In genomic region chr5:179623001-179623905, GRCh38 we compare ENCODE assay signal across 8 cellular contexts. TPM values are rescaled to one million over a fixed set of nuclear protein-coding genes. Genes with fewer than 3 reads are reported as not detected.
DNase-seq lines count a peak whose midpoint lies in the region; ATAC-seq and TF ChIP-seq lines count a peak whose summit lies in the region.

A gene with protein sequence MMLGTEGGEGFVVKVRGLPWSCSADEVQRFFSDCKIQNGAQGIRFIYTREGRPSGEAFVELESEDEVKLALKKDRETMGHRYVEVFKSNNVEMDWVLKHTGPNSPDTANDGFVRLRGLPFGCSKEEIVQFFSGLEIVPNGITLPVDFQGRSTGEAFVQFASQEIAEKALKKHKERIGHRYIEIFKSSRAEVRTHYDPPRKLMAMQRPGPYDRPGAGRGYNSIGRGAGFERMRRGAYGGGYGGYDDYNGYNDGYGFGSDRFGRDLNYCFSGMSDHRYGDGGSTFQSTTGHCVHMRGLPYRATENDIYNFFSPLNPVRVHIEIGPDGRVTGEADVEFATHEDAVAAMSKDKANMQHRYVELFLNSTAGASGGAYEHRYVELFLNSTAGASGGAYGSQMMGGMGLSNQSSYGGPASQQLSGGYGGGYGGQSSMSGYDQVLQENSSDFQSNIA (minus strand): TSS chr5:179623671. CDS start chr5:179623133, 538 bp downstream.

- H3K27me3 ChIP-seq in CD8-positive, alpha-beta T cell (ENCODE audit: insufficient read depth, low read length) = no peaks in the 10 kb centered on the region

- peak within 1 kb of the TSS; percentile 97 for H3K27ac ChIP-seq in CD8-positive, alpha-beta T cell (ENCODE audit: low read depth, low read length)

- ATAC-seq in CD8-positive, alpha-beta T cell = peak; percentile 74
- ATAC-seq in GM19467 (IDR thresholded peaks at IDR 0.05; ENCODE audit: unreplicated experiment) = peak; percentile 69

- peaks cover 43% of the 10 kb centered on the region for H3K36me3 Mint-ChIP-seq in CD8-positive, alpha-beta T cell

- peak within 1 kb of the TSS; percentile 95 for H3K4me3 Mint-ChIP-seq in CD8-positive, alpha-beta T cell

- no peaks in the 10 kb centered on the region for H3K9me3 Mint-ChIP-seq in CD8-positive, alpha-beta T cell

- POLR2A ChIA-PET in CD8-positive, alpha-beta T cell (lab: Charles Lee) = interaction anchor here (0.6 to 4.5 kb wide), 36 partner anchors 8 to 1638 kb away, joined by 3 to 46 read pairs (median 5); partner anchors contain the start of genes CLK4, LTC4S, MAML1 and RNF130

- intact Hi-C loops in CD8-positive, alpha-beta T cell (cut with DNase I, micrococcal nuclease) = loop anchor here (1.0 to 10.0 kb wide), 6 partner anchors 55 to 1468 kb away; partner anchors contain the start of genes CANX (in 2 of the 2), MAML1 (in 2 of the 2), RUFY1 (in 2 of the 2) and NHP2 (in 1 of the 2)

- peak within 1 kb of the TSS; percentile 98 for H3K27ac Mint-ChIP-seq in CD8-positive, alpha-beta T cell

- H3K36me3 ChIP-seq in CD8-positive, alpha-beta T cell (ENCODE audit: insufficient read depth, low read length) = peaks cover 29% of the 10 kb centered on the region

- no peak for TF ChIP-seq CTCF in CD8-positive, alpha-beta T cell (IDR thresholded peaks at IDR 0.05)

- no peaks in the 10 kb centered on the region for H3K27me3 Mint-ChIP-seq in CD8-positive, alpha-beta T cell (ENCODE audit: low read depth)

- CTCF ChIA-PET in CD8-positive, alpha-beta T cell (lab: Charles Lee) = interaction anchor here (0.6 to 6.0 kb wide), 8 partner anchors 8 to 454 kb away, joined by 3 to 48 read pairs (median 3); partner anchors contain the start of gene RUFY1

- H3K4me1 ChIP-seq in CD8-positive, alpha-beta T cell (ENCODE audit: insufficient read depth, low read length) = peaks cover 48% of the 10 kb centered on the region

- no peaks in the 10 kb centered on the region for H3K9me3 ChIP-seq in CD8-positive, alpha-beta T cell (ENCODE audit: low read length)

- DNase-seq in CD8-positive, alpha-beta T cell = peak; percentile 97 to 99 (median 98)
- DNase-seq in HS-27A (ENCODE audit: low read depth) (peak; percentile 79), NK-92 (lab: John Stamatoyannopoulos, UW; ENCODE audit: unreplicated experiment) (peak; percentile 95), lung microvascular endothelial cell (ENCODE audit: low read depth in 2 of 2) (peak; percentile 99)
- DNase-seq in activated CD8-positive, alpha-beta memory T cell treated with anti-CD3 and anti-CD28 coated beads for 1 hour (ENCODE audit: extremely low read depth in 1 of 2, low read depth in 1 of 2) = peak; percentile 94 to 98
- peak; percentile 98 for DNase-seq in effector CD8-positive, alpha-beta T cell (lab: John Stamatoyannopoulos, UW)
- DNase-seq in stimulated activated CD4-positive, alpha-beta T cell treated with anti-CD3 and anti-CD28 coated beads, TNF-alpha, amount 100 ng/mL, for 48 hours (ENCODE audit: low read depth in 3 of 3) = peak; percentile 95 to 97 (median 97)

- H3K4me1 Mint-ChIP-seq in CD8-positive, alpha-beta T cell (ENCODE audit: low read depth) = peaks cover 44% of the 10 kb centered on the region

- peak within 1 kb of the TSS; percentile 86 for H3K4me3 ChIP-seq in CD8-positive, alpha-beta T cell (ENCODE audit: low read depth, low read length)

RNA-seq across cellular contexts. Expression of the gene that starts here (rescaled TPM):
- 1,000 to 10,000 TPM; 2,565 to 2,635 TPM for total RNA-seq in CD8-positive, alpha-beta T cell
- 458 and 725 TPM in 2 replicates for total RNA-seq in lung microvascular endothelial cell

Comparison
In these comparisons a context has a peak if more than half of its experiments do, and no peak if none do; other contexts are left out.
1. Peak in every context shown above with its lines: DNase-seq, ATAC-seq, H3K4me3 ChIP-seq and H3K27ac ChIP-seq.